10 cellular contexts compared by ENCODE assay signal in genomic region chr4:10173754-10174749, GRCh38. TPM values are rescaled to one million over a fixed set of nuclear protein-coding genes. Genes with fewer than 3 reads are reported as not detected.
DNase-seq lines count a peak whose midpoint lies in the region; ATAC-seq and TF ChIP-seq lines count a peak whose summit lies in the region.
"Had no signal": no experiment of that assay in that cellular context is flagged by ENCODE, and none has a peak within 500 bp of the region (broad histone marks: within the 10 kb centered on the region; RNA-seq: fewer than 3 reads in every experiment).

No MANE protein-coding gene starts in this region.

- no peak overlapping the region for H3K4me3 ChIP-seq in esophagus squamous epithelium
- H3K4me3 ChIP-seq in uterus: no peak overlapping the region

- TF ChIP-seq POLR2A in esophagus squamous epithelium (IDR thresholded peaks at IDR 0.05) (no peak), uterus (IDR thresholded peaks at IDR 0.05) (no peak)

- H3K9me3 ChIP-seq in esophagus squamous epithelium (no peaks in the 10 kb centered on the region), uterus (no peaks in the 10 kb centered on the region)

- no peaks in the 10 kb centered on the region for H3K36me3 ChIP-seq in esophagus squamous epithelium
- H3K36me3 ChIP-seq in uterus: no peaks in the 10 kb centered on the region

- H3K27ac Mint-ChIP-seq in activated naive CD4-positive, alpha-beta T cell treated with anti-CD3 and anti-CD28 coated beads, Interleukin-2, amount 50 U/mL, for 72 hours: peak overlapping the region in 1 of 2 donors; percentile 77

- ATAC-seq in activated naive CD4-positive, alpha-beta T cell treated with anti-CD3 and anti-CD28 coated beads, Interleukin-2, amount 50 U/mL, for 72 hours: no peak
- ATAC-seq in HG03045 (IDR thresholded peaks at IDR 0.05; ENCODE audit: unreplicated experiment): no peak

- DNase-seq in SIG-M5 treated with dmso at 0.1 percent for 504 hours (lab: John Stamatoyannopoulos, UW; ENCODE audit: unreplicated experiment) (peak; percentile 39), SIG-M5 (lab: John Stamatoyannopoulos, UW) (no peak), esophagus squamous epithelium (lab: John Stamatoyannopoulos, UW) (no peak), myocyte (ENCODE audit: low read depth) (peak; percentile 29), uterus (peak; percentile 26 to 28), H4 (ENCODE audit: low spot score) (no peak)
- DNase-seq in activated naive CD4-positive, alpha-beta T cell treated with anti-CD3 and anti-CD28 coated beads, Interleukin-2, amount 50 U/mL, for 72 hours (ENCODE audit: low spot score in 2 of 2): no peak
- DNase-seq: activated effector memory CD4-positive, alpha-beta T cell treated with anti-CD3 and anti-CD28 coated beads, Interleukin-2, amount 50 U/mL, for 16 hours; NCI-H1930 had no signal

- intact Hi-C loops in esophagus squamous epithelium (cut with DNase I) (no loop called here), uterus (cut with DNase I; ENCODE audit: low total_unique reads) (no loop called here)

- H3K36me3 Mint-ChIP-seq in activated naive CD4-positive, alpha-beta T cell treated with anti-CD3 and anti-CD28 coated beads, Interleukin-2, amount 50 U/mL, for 72 hours: no peaks in the 10 kb centered on the region

- H3K9me3 Mint-ChIP-seq in activated naive CD4-positive, alpha-beta T cell treated with anti-CD3 and anti-CD28 coated beads, Interleukin-2, amount 50 U/mL, for 72 hours: no peaks in the 10 kb centered on the region

- WGBS in esophagus squamous epithelium, 2 donors: 27 to 46% methylated on average over 4 to 10 of the region's 10 CpGs

- H3K27me3 ChIP-seq in esophagus squamous epithelium (no peaks in the 10 kb centered on the region), uterus (no peaks in the 10 kb centered on the region)

- H3K27ac ChIP-seq in esophagus squamous epithelium: peak overlapping the region in 3 of 4 donors; percentile 54 to 62 (median 61)
- peak overlapping the region; percentile 3 to 63 for H3K27ac ChIP-seq in uterus

- TF ChIP-seq CTCF in esophagus squamous epithelium (IDR thresholded peaks at IDR 0.05) (no peak), uterus (IDR thresholded peaks at IDR 0.05) (no peak)

- H3K4me1 ChIP-seq in esophagus squamous epithelium (peaks cover 9 to 30% (median 13%) of the 10 kb centered on the region in 3 donors), uterus (no peaks in the 10 kb centered on the region)

RNA-seq across cellular contexts. Expression of gene WDR1, which starts 57.5 kb away (rescaled TPM):
- total RNA-seq in esophagus squamous epithelium (100 to 1,000 TPM; 131 to 203 (median 171) TPM), myocyte (128 and 156 TPM in 2 replicates), uterus (100 to 1,000 TPM; 161 to 517 (median 173) TPM)
- 239 TPM for polyA plus RNA-seq in myocyte (2012)
- total RNA-seq in activated naive CD4-positive, alpha-beta T cell treated with anti-CD3 and anti-CD28 coated beads, Interleukin-2, amount 50 U/mL, for 72 hours: 100 to 1,000 TPM; 382 to 520 TPM
- total RNA-seq in H4 (2014; rRNA removed; shearing (Covaris generic)): 189 and 209 TPM in 2 replicates

Comparison
In these comparisons a context has a peak if more than half of its experiments do, and no peak if none do; other contexts are left out.
1. DNase-seq: peak in SIG-M5 treated with dmso at 0.1 percent for 504 hours (single experiment), myocyte (single experiment) and uterus (2 of 2); none in SIG-M5 (single experiment), esophagus squamous epithelium (single experiment), activated naive CD4-positive, alpha-beta T cell treated with anti-CD3 and anti-CD28 coated beads, Interleukin-2, amount 50 U/mL, for 72 hours (0 of 2) and H4 (single experiment).